In genomic region chr6:149137594-149137993, GRCh38 we compare ENCODE assay signal across 27 cellular contexts.
DNase-seq lines count a peak whose midpoint lies in the region; ATAC-seq and TF ChIP-seq lines count a peak whose summit lies in the region.
"Had no signal": no experiment of that assay in that cellular context is flagged by ENCODE, and none has a peak within 500 bp of the region (broad histone marks: within the 10 kb centered on the region; RNA-seq: fewer than 3 reads in every experiment).

No MANE protein-coding gene starts in this region.

- H3K27ac Mint-ChIP-seq in activated CD4-positive, alpha-beta T cell treated with anti-CD3 and anti-CD28 coated beads, Interleukin-2, amount 10 ng/mL, durations not matched to agents 24 days and 14 days = peak overlapping the region; percentile 95
- peak overlapping the region; percentile 78 to 98 (median 98) for H3K27ac Mint-ChIP-seq in CD4-positive, CD25-positive, alpha-beta regulatory T cell
- H3K27ac Mint-ChIP-seq in activated T-helper 17 cell treated with anti-CD3 and anti-CD28 coated beads, Interleukin-2, amount 50 U/mL, for 72 hours = peak overlapping the region; percentile 99
- H3K27ac Mint-ChIP-seq: HFFc6, mesothelial cell of epicardium had no signal

- no peaks in the 10 kb centered on the region for H3K9me3 ChIP-seq in CD4-positive, CD25-positive, alpha-beta regulatory T cell (ENCODE audit: control insufficient read depth in 2 of 2, low read length in 2 of 2)
- H3K9me3 ChIP-seq: A549, right atrium auricular region, stomach, upper lobe of left lung had no signal

- no peaks in the 10 kb centered on the region for H3K36me3 ChIP-seq in CD4-positive, CD25-positive, alpha-beta regulatory T cell (ENCODE audit: control insufficient read depth, insufficient read depth, low read length)
- H3K36me3 ChIP-seq: right atrium auricular region, stomach, upper lobe of left lung had no signal

- no peak for ATAC-seq in CD4-positive, CD25-positive, alpha-beta regulatory T cell (ENCODE audit: low read depth in 2 of 2)
- no peak for ATAC-seq in activated T-helper 17 cell treated with anti-CD3 and anti-CD28 coated beads, Interleukin-2, amount 50 U/mL, for 72 hours (replicated peaks)
- ATAC-seq: A549; activated CD4-positive, CD25-positive, alpha-beta regulatory T cell treated with anti-CD3 and anti-CD28 coated beads, Interleukin-2, amount 50 U/mL, for 24 hours; effector memory CD8-positive, alpha-beta T cell had no signal

- peaks cover 3% of the 10 kb centered on the region for H3K9me3 Mint-ChIP-seq in activated CD4-positive, alpha-beta T cell treated with anti-CD3 and anti-CD28 coated beads, Interleukin-2, amount 10 ng/mL, durations not matched to agents 24 days and 14 days
- H3K9me3 Mint-ChIP-seq in CD4-positive, CD25-positive, alpha-beta regulatory T cell = peaks cover 0 to 5% (median 2%) of the 10 kb centered on the region in 7 donors
- no peaks in the 10 kb centered on the region for H3K9me3 Mint-ChIP-seq in activated T-helper 17 cell treated with anti-CD3 and anti-CD28 coated beads, Interleukin-2, amount 50 U/mL, for 72 hours
- H3K9me3 Mint-ChIP-seq: effector memory CD8-positive, alpha-beta T cell; HFFc6 had no signal

- no peaks in the 10 kb centered on the region for H3K27me3 ChIP-seq in CD4-positive, CD25-positive, alpha-beta regulatory T cell (ENCODE audit: control insufficient read depth, insufficient read depth, low read length)
- H3K27me3 ChIP-seq: right atrium auricular region, stomach, upper lobe of left lung had no signal

- TF ChIP-seq CTCF in fibroblast of villous mesenchyme (IDR thresholded peaks at IDR 0.05; ENCODE audit: insufficient read depth, low read depth, low read length) = no peak

- H3K4me1 ChIP-seq in CD4-positive, CD25-positive, alpha-beta regulatory T cell (ENCODE audit: control insufficient read depth, insufficient read depth, low read length, poor library complexity, severe bottlenecking) = peaks cover 55% of the 10 kb centered on the region
- H3K4me1 ChIP-seq: A549, right atrium auricular region had no signal

- no peaks in the 10 kb centered on the region for H3K27me3 Mint-ChIP-seq in activated CD4-positive, alpha-beta T cell treated with anti-CD3 and anti-CD28 coated beads, Interleukin-2, amount 10 ng/mL, durations not matched to agents 24 days and 14 days
- no peaks in the 10 kb centered on the region for H3K27me3 Mint-ChIP-seq in CD4-positive, CD25-positive, alpha-beta regulatory T cell
- H3K27me3 Mint-ChIP-seq in activated T-helper 17 cell treated with anti-CD3 and anti-CD28 coated beads, Interleukin-2, amount 50 U/mL, for 72 hours = no peaks in the 10 kb centered on the region
- H3K27me3 Mint-ChIP-seq: effector memory CD8-positive, alpha-beta T cell had no signal

- peak overlapping the region; percentile 6 for H3K27ac ChIP-seq in CD4-positive, CD25-positive, alpha-beta regulatory T cell (ENCODE audit: insufficient read depth, low read length, poor library complexity, severe bottlenecking)
- H3K27ac ChIP-seq: A549, right atrium auricular region, stomach, upper lobe of left lung had no signal

- peaks cover 47% of the 10 kb centered on the region for H3K4me1 Mint-ChIP-seq in activated CD4-positive, alpha-beta T cell treated with anti-CD3 and anti-CD28 coated beads, Interleukin-2, amount 10 ng/mL, durations not matched to agents 24 days and 14 days
- H3K4me1 Mint-ChIP-seq in CD4-positive, CD25-positive, alpha-beta regulatory T cell = peaks cover 20 to 57% (median 40%) of the 10 kb centered on the region in 4 donors
- peaks cover 41% of the 10 kb centered on the region for H3K4me1 Mint-ChIP-seq in activated T-helper 17 cell treated with anti-CD3 and anti-CD28 coated beads, Interleukin-2, amount 50 U/mL, for 72 hours

- intact Hi-C loops in activated CD4-positive, alpha-beta T cell treated with anti-CD3 and anti-CD28 coated beads, Interleukin-2, amount 10 ng/mL, durations not matched to agents 24 days and 14 days (cut with micrococcal nuclease) = no loop called here

- DNase-seq in activated CD4-positive, alpha-beta T cell treated with anti-CD3 and anti-CD28 coated beads, Interleukin-2, amount 10 ng/mL, durations not matched to agents 24 days and 14 days = peak; percentile 51
- DNase-seq in activated CD4-positive, alpha-beta T cell treated with anti-CD3 and anti-CD28 coated beads for 1 hour = no peak
- DNase-seq in CD4-positive, CD25-positive, alpha-beta regulatory T cell = no peak
- DNase-seq in fibroblast of villous mesenchyme (ENCODE audit: low read depth) = peak; percentile 24
- no peak for DNase-seq in NCI-H1048 (lab: John Stamatoyannopoulos, UW)
- DNase-seq in NCI-H226 = no peak
- DNase-seq in activated gamma-delta T cell treated with Interleukin-2 at 50 U/mL for 16 hours = no peak
- DNase-seq: activated T-cell treated with anti-CD3 and anti-CD28 coated beads for 4 hours; amniotic stem cell; central memory CD4-positive, alpha-beta T cell; DMS79 treated with DMSO at 0.1 percent for 48 hours; effector memory CD8-positive, alpha-beta T cell; HFFc6; hypothalamus; kidney glomerular epithelial cell; NCI-H1105 treated with DMSO at 0.1 percent for 48 hours; NCI-H748 treated with DMSO at 0.1 percent for 48 hours; OCI-M1; SIG-M5; stomach; T-helper 9 cell had no signal

- H3K4me3 ChIP-seq in CD4-positive, CD25-positive, alpha-beta regulatory T cell (ENCODE audit: low read depth, low read length) = no peak overlapping the region
- H3K4me3 ChIP-seq in fibroblast of villous mesenchyme (ENCODE audit: low read depth, low read length) = no peak overlapping the region
- H3K4me3 ChIP-seq: A549, right atrium auricular region, stomach, upper lobe of left lung had no signal

- H3K36me3 Mint-ChIP-seq in activated CD4-positive, alpha-beta T cell treated with anti-CD3 and anti-CD28 coated beads, Interleukin-2, amount 10 ng/mL, durations not matched to agents 24 days and 14 days (ENCODE audit: low read depth) = peaks cover 17% of the 10 kb centered on the region
- peaks cover 4% of the 10 kb centered on the region for H3K36me3 Mint-ChIP-seq in CD4-positive, CD25-positive, alpha-beta regulatory T cell
- H3K36me3 Mint-ChIP-seq in activated T-helper 17 cell treated with anti-CD3 and anti-CD28 coated beads, Interleukin-2, amount 50 U/mL, for 72 hours (ENCODE audit: low read depth) = peaks cover 11% of the 10 kb centered on the region
- H3K36me3 Mint-ChIP-seq: mesothelial cell of epicardium had no signal

- peak overlapping the region; percentile 6 for H3K4me3 Mint-ChIP-seq in activated CD4-positive, alpha-beta T cell treated with anti-CD3 and anti-CD28 coated beads, Interleukin-2, amount 10 ng/mL, durations not matched to agents 24 days and 14 days
- peak overlapping the region in 1 of 4 donors; percentile 68 for H3K4me3 Mint-ChIP-seq in CD4-positive, CD25-positive, alpha-beta regulatory T cell
- no peak overlapping the region for H3K4me3 Mint-ChIP-seq in activated T-helper 17 cell treated with anti-CD3 and anti-CD28 coated beads, Interleukin-2, amount 50 U/mL, for 72 hours
- H3K4me3 Mint-ChIP-seq: effector memory CD8-positive, alpha-beta T cell; HFFc6; mesothelial cell of epicardium had no signal

Comparison
In these comparisons a context has a peak if more than half of its experiments do, and no peak if none do; other contexts are left out.
1. DNase-seq: peak in activated CD4-positive, alpha-beta T cell treated with anti-CD3 and anti-CD28 coated beads, Interleukin-2, amount 10 ng/mL, durations not matched to agents 24 days and 14 days (single experiment) and fibroblast of villous mesenchyme (single experiment); none in activated CD4-positive, alpha-beta T cell treated with anti-CD3 and anti-CD28 coated beads for 1 hour (single experiment), CD4-positive, CD25-positive, alpha-beta regulatory T cell (0 of 3), NCI-H1048 (single experiment), NCI-H226 (single experiment) and activated gamma-delta T cell treated with Interleukin-2 at 50 U/mL for 16 hours (single experiment).
2. Peak in every context shown above with its lines, with median percentiles within 50 percentile points of each other: H3K27ac Mint-ChIP-seq.